Comparison of ENCODE assay signal across 17 cellular contexts in genomic region chr1:205061227-205061626, GRCh38. TPM values are rescaled to one million over a fixed set of nuclear protein-coding genes. Genes with fewer than 3 reads are reported as not detected.
A peak's percentile ranks its signal among the peaks of the same experiment; 100 is the strongest.
DNase-seq lines count a peak whose midpoint lies in the region; ATAC-seq and TF ChIP-seq lines count a peak whose summit lies in the region.
"Had no signal": no experiment of that assay in that cellular context is flagged by ENCODE, and none has a peak within 500 bp of the region (broad histone marks: within the 10 kb centered on the region; RNA-seq: fewer than 3 reads in every experiment).

No MANE protein-coding gene starts in this region.

- DNase-seq in heart left ventricle (peak in 1 of 5 donors; percentile 43), left ventricle myocardium inferior (no peak), right lobe of liver (no peak), mesothelial cell of epicardium (ENCODE audit: low spot score in 2 of 2, unreplicated experiment in 2 of 2) (no peak), COR-L47 (lab: John Stamatoyannopoulos, UW) (no peak)
- no peak for DNase-seq in stimulated activated naive CD4-positive, alpha-beta T cell treated with Interleukin-2 at 50 U/mL for 16 hours (lab: John Stamatoyannopoulos, UW)
- DNase-seq: cortex of kidney, GF-D8 had no signal

- H3K27ac Mint-ChIP-seq in mesothelial cell of epicardium, result no peak overlapping the region
- H3K27ac Mint-ChIP-seq: activated CD4-positive, alpha-beta memory T cell treated with anti-CD3 and anti-CD28 coated beads for 36 hours; activated T-cell treated with anti-CD3 and anti-CD28 coated beads, Interleukin-2, amount 50 U/mL, for 72 hours had no signal

- H3K4me3 Mint-ChIP-seq in mesothelial cell of epicardium, result no peak overlapping the region
- H3K4me3 Mint-ChIP-seq: activated CD4-positive, alpha-beta memory T cell treated with anti-CD3 and anti-CD28 coated beads for 36 hours; activated T-cell treated with anti-CD3 and anti-CD28 coated beads, Interleukin-2, amount 50 U/mL, for 72 hours had no signal

- no peaks in the 10 kb centered on the region for H3K36me3 ChIP-seq in heart left ventricle
- no peaks in the 10 kb centered on the region for H3K36me3 ChIP-seq in left ventricle myocardium inferior
- H3K36me3 ChIP-seq in right lobe of liver, result no peaks in the 10 kb centered on the region
- H3K36me3 ChIP-seq: suprapubic skin had no signal

- intact Hi-C loops in heart left ventricle (cut with DNase I), result loop anchor here (1.0 to 10.0 kb wide), 8 partner anchors 71 to 256 kb away; no protein-coding TSS in a partner anchor
- intact Hi-C loops in left ventricle myocardium inferior (cut with micrococcal nuclease), result no loop called here
- intact Hi-C loops in right lobe of liver (cut with DNase I), result loop anchor here (5.0 to 10.0 kb wide), 2 partner anchors 74 to 194 kb away; no protein-coding TSS in a partner anchor

- peaks cover 0 to 8% (median 0%) of the 10 kb centered on the region in 12 donors for H3K4me1 ChIP-seq in heart left ventricle
- peaks cover 4% of the 10 kb centered on the region for H3K4me1 ChIP-seq in left ventricle myocardium inferior
- H3K4me1 ChIP-seq in right lobe of liver, result no peaks in the 10 kb centered on the region

- no peaks in the 10 kb centered on the region for H3K27me3 ChIP-seq in heart left ventricle
- H3K27me3 ChIP-seq in left ventricle myocardium inferior (ENCODE audit: low read depth), result peaks cover 27% of the 10 kb centered on the region
- H3K27me3 ChIP-seq in right lobe of liver, result no peaks in the 10 kb centered on the region
- H3K27me3 ChIP-seq: body of pancreas, suprapubic skin had no signal

- 76 to 89% (median 77%) methylated on average over 8 to 14 of the region's 14 CpGs for WGBS in heart left ventricle, 4 donors
- 100% methylated on average over 1 of the region's 14 CpGs for WGBS in right lobe of liver (ENCODE audit: insufficient coverage, low coverage, low lambda C conversion rate, missing lambda C conversion rate)

- H3K9me3 ChIP-seq in heart left ventricle, result no peaks in the 10 kb centered on the region
- H3K9me3 ChIP-seq in left ventricle myocardium inferior (replicated peaks), result no peaks in the 10 kb centered on the region
- no peaks in the 10 kb centered on the region for H3K9me3 ChIP-seq in right lobe of liver
- H3K9me3 ChIP-seq: body of pancreas, suprapubic skin had no signal

- TF ChIP-seq POLR2A in heart left ventricle (IDR thresholded peaks at IDR 0.05) (no peak), right lobe of liver (IDR thresholded peaks at IDR 0.05) (no peak)

- ATAC-seq in heart left ventricle (peak in 3 of 4 donors; percentile 25 to 35 (median 25)), right lobe of liver (peak; percentile 31 to 60 (median 56))

- no peaks in the 10 kb centered on the region for H3K9me3 Mint-ChIP-seq in mesothelial cell of epicardium
- H3K9me3 Mint-ChIP-seq: activated CD4-positive, alpha-beta memory T cell treated with anti-CD3 and anti-CD28 coated beads for 36 hours; activated T-cell treated with anti-CD3 and anti-CD28 coated beads, Interleukin-2, amount 50 U/mL, for 72 hours had no signal

- H3K4me3 ChIP-seq in heart left ventricle, result no peak overlapping the region
- H3K4me3 ChIP-seq in left ventricle myocardium inferior, result no peak overlapping the region
- no peak overlapping the region for H3K4me3 ChIP-seq in right lobe of liver
- H3K4me3 ChIP-seq: body of pancreas, suprapubic skin had no signal

- peaks cover 7% of the 10 kb centered on the region for H3K27me3 Mint-ChIP-seq in mesothelial cell of epicardium (ENCODE audit: low read depth)
- H3K27me3 Mint-ChIP-seq: activated CD4-positive, alpha-beta memory T cell treated with anti-CD3 and anti-CD28 coated beads for 36 hours had no signal

- H3K4me1 Mint-ChIP-seq in mesothelial cell of epicardium, result peaks cover 4% of the 10 kb centered on the region

- H3K36me3 Mint-ChIP-seq in mesothelial cell of epicardium, result no peaks in the 10 kb centered on the region
- H3K36me3 Mint-ChIP-seq: activated CD4-positive, alpha-beta memory T cell treated with anti-CD3 and anti-CD28 coated beads for 36 hours had no signal

- TF ChIP-seq CTCF in heart left ventricle (IDR thresholded peaks at IDR 0.05) (no peak), left ventricle myocardium inferior (IDR thresholded peaks at IDR 0.05; ENCODE audit: borderline replicate concordance) (no peak), right lobe of liver (IDR thresholded peaks at IDR 0.05) (no peak), mesothelial cell of epicardium (IDR thresholded peaks at IDR 0.05; ENCODE audit: unreplicated experiment) (no peak)

- H3K27ac ChIP-seq in heart left ventricle, result no peak overlapping the region
- no peak overlapping the region for H3K27ac ChIP-seq in left ventricle myocardium inferior (replicated peaks)
- peak overlapping the region; percentile 83 for H3K27ac ChIP-seq in angular gyrus (ENCODE audit: low read depth, low read length)
- H3K27ac ChIP-seq in right lobe of liver, result no peak overlapping the region
- H3K27ac ChIP-seq in temporal lobe (ENCODE audit: low read depth, low read length), result peak overlapping the region; percentile 87
- H3K27ac ChIP-seq: body of pancreas, suprapubic skin had no signal

RNA-seq across cellular contexts. Expression of gene CNTN2, which starts 18.2 kb away (rescaled TPM):
- total RNA-seq in heart left ventricle (1 to 10 TPM in 1 of 9 donors, under 1 TPM in 5, not detected in 3; 0.04 to 2.4 (median 0.19) TPM), left ventricle myocardium inferior (0.58 TPM), right lobe of liver (under 1 TPM in 1 of 6 experiments, not detected in 5; 0.49 TPM), temporal lobe (23.4 TPM), mesothelial cell of epicardium (0.11 to 0.38 TPM (median 0.29 TPM) in 3 replicates)
- under 1 TPM; 0.06 to 0.84 TPM for polyA plus RNA-seq in heart left ventricle
- total RNA-seq: activated CD4-positive, alpha-beta memory T cell treated with anti-CD3 and anti-CD28 coated beads for 36 hours; activated T-cell treated with anti-CD3 and anti-CD28 coated beads, Interleukin-2, amount 50 U/mL, for 72 hours; body of pancreas; fibroblast of lung; SK-MEL-5; T-helper 2 cell treated with Interferon-gamma antibody and Interleukin-4, amounts not matched to agents 100 ng/mL and 5 ng/mL, for 36 hours had no signal
- polyA plus RNA-seq: fibroblast of lung had no signal

RNA-seq across cellular contexts. Expression of gene TMEM81, which starts 23.0 kb away (rescaled TPM):
- total RNA-seq in heart left ventricle (1 to 10 TPM; 1.3 to 3.8 (median 2.3) TPM), left ventricle myocardium inferior (3.1 TPM), right lobe of liver (1 to 10 TPM in 5 of 6 experiments, under 1 TPM in 1; 0.49 to 2.7 (median 1.8) TPM), temporal lobe (2.0 TPM), mesothelial cell of epicardium (3.3 to 4.6 TPM (median 4.4 TPM) in 3 replicates)
- 1 to 10 TPM; 3.0 to 3.3 TPM for polyA plus RNA-seq in heart left ventricle

Comparison
In these comparisons a context has a peak if more than half of its experiments do, and no peak if none do; other contexts are left out.
1. H3K27ac ChIP-seq: peak in angular gyrus (single experiment) and temporal lobe (single experiment); none in heart left ventricle (0 of 12), left ventricle myocardium inferior (single experiment) and right lobe of liver (0 of 3).